Comparison of ENCODE assay signal across 9 cellular contexts in genomic region chr5:148913985-148914421, GRCh38.
DNase-seq lines count a peak whose midpoint lies in the region; ATAC-seq and TF ChIP-seq lines count a peak whose summit lies in the region.
"Had no signal": no experiment of that assay in that cellular context is flagged by ENCODE, and none has a peak within 500 bp of the region (broad histone marks: within the 10 kb centered on the region; RNA-seq: fewer than 3 reads in every experiment).

No MANE protein-coding gene starts in this region.

- H3K4me1 ChIP-seq in SJCRH30 (peaks cover 39% of the 10 kb centered on the region), smooth muscle cell (ENCODE audit: low read depth) (peaks cover 15% of the 10 kb centered on the region), ovary (ENCODE audit: insufficient read depth) (no peaks in the 10 kb centered on the region)

- H3K36me3 ChIP-seq in SJCRH30 (no peaks in the 10 kb centered on the region), smooth muscle cell (ENCODE audit: low read depth) (no peaks in the 10 kb centered on the region), ovary (no peaks in the 10 kb centered on the region)

- peaks cover 7% of the 10 kb centered on the region for H3F3A ChIP-seq in smooth muscle cell (ENCODE audit: low read depth)

- peak overlapping the region; percentile 16 for H3K9ac ChIP-seq in smooth muscle cell (ENCODE audit: low read depth)

- TF ChIP-seq CTCF in fibroblast of the aortic adventitia (IDR thresholded peaks at IDR 0.05; ENCODE audit: insufficient read depth, low read length) (no peak), smooth muscle cell (IDR thresholded peaks at IDR 0.05; ENCODE audit: borderline replicate concordance, insufficient read depth, poor library complexity, severe bottlenecking) (no peak), ovary (IDR thresholded peaks at IDR 0.05) (no peak)

- no peak overlapping the region for H2AFZ ChIP-seq in smooth muscle cell (ENCODE audit: low read depth)

- peak overlapping the region; percentile 38 for H3K4me2 ChIP-seq in smooth muscle cell

- no peaks in the 10 kb centered on the region for H3K9me3 ChIP-seq in SJCRH30 (replicated peaks)
- no peaks in the 10 kb centered on the region for H3K9me3 ChIP-seq in smooth muscle cell (replicated peaks; ENCODE audit: low read depth)
- no peaks in the 10 kb centered on the region for H3K9me3 ChIP-seq in ovary

- no peaks in the 10 kb centered on the region for H4K20me1 ChIP-seq in smooth muscle cell (ENCODE audit: low read depth)

- WGBS in smooth muscle cell (ENCODE audit: low lambda C conversion rate), result 7% methylated on average over 2 of the region's 2 CpGs
- 27 to 49% (median 47%) methylated on average over 2 of the region's 2 CpGs for WGBS in ovary, 3 donors

- no peak for TF ChIP-seq POLR2A in ovary (IDR thresholded peaks at IDR 0.05)

- DNase-seq in H4 (ENCODE audit: low spot score) (peak; percentile 61), SJCRH30 (peak in 1 of 2 experiments; percentile 18), fibroblast of the aortic adventitia (ENCODE audit: low read depth) (peak; percentile 94), smooth muscle cell (lab: John Stamatoyannopoulos, UW; ENCODE audit: unreplicated experiment) (no peak), KBM-7 (no peak), ovary (no peak)
- DNase-seq: activated naive CD8-positive, alpha-beta T cell treated with anti-CD3 and anti-CD28 coated beads, Interleukin-2, amount 10 ng/mL, durations not matched to agents 7 days and 5 days; NCI-H1436 had no signal

- peak overlapping the region; percentile 51 for H3K27ac ChIP-seq in SJCRH30
- H3K27ac ChIP-seq in smooth muscle cell (ENCODE audit: low read depth), result peak overlapping the region; percentile 76
- no peak overlapping the region for H3K27ac ChIP-seq in ovary

- H3K27me3 ChIP-seq in SJCRH30 (no peaks in the 10 kb centered on the region), smooth muscle cell (ENCODE audit: low read depth) (peaks cover 4% of the 10 kb centered on the region), ovary (no peaks in the 10 kb centered on the region)

- intact Hi-C loops in ovary (cut with DNase I), result no loop called here

- in situ Hi-C loops in KBM-7 (cut with MboI; ENCODE audit: low pct_unique_long_range_greater_than_20kb, low sequenced_read_pairs), result no loop called here

- TF ChIP-seq EP300 in ovary (IDR thresholded peaks at IDR 0.05), result no peak

- ATAC-seq in GM19463 (IDR thresholded peaks at IDR 0.05; ENCODE audit: unreplicated experiment), result no peak

- no peaks in the 10 kb centered on the region for H3K79me2 ChIP-seq in smooth muscle cell (ENCODE audit: low read depth)

- no peak overlapping the region for H3K4me3 ChIP-seq in SJCRH30
- no peak overlapping the region for H3K4me3 ChIP-seq in fibroblast of the aortic adventitia (ENCODE audit: low read depth, low read length)
- no peak overlapping the region for H3K4me3 ChIP-seq in smooth muscle cell
- H3K4me3 ChIP-seq in ovary, result no peak overlapping the region

Comparison
In these comparisons a context has a peak if more than half of its experiments do, and no peak if none do; other contexts are left out.
1. DNase-seq: peak in H4 (single experiment) and fibroblast of the aortic adventitia (single experiment); none in smooth muscle cell (single experiment), KBM-7 (single experiment) and ovary (0 of 5).
2. H3K27ac ChIP-seq: peak in SJCRH30 (single experiment) and smooth muscle cell (single experiment); none in ovary (0 of 2).